ENCODE assay signal across 9 cellular contexts in the genomic region with DNA sequence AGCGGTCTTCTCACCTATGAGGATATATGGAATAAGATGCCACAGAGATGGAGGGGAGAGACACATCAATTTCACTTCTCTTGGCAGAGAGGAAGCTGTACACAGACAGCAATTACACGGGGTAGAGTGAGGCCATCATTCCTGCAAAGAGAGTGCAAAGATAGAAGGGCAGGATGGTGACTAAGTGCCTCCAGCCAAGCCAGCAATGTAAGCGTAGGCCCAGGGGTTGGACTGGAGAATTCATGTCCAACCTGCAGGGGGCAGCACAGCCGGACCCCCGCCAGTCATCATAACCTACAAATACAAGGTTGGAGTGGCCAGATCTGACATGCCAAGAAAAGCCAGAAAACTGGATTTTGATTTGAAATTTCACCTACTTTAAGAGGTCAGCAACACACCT. TPM values are rescaled to one million over a fixed set of nuclear protein-coding genes. Genes with fewer than 3 reads are reported as not detected.
DNase-seq lines count a peak whose midpoint lies in the region; TF ChIP-seq lines count a peak whose summit lies in the region.
"Had no signal": no experiment of that assay in that cellular context is flagged by ENCODE, and none has a peak within 500 bp of the region (broad histone marks: within the 10 kb centered on the region; RNA-seq: fewer than 3 reads in every experiment).

No MANE protein-coding gene starts in this region.

- H3K9me2 ChIP-seq in PC-9 (ENCODE audit: insufficient read depth) = no peaks in the 10 kb centered on the region

- no peak overlapping the region for H3K4me2 ChIP-seq in PC-9

- H3K4me1 ChIP-seq in PC-9 (replicated peaks; ENCODE audit: insufficient read depth) (no peaks in the 10 kb centered on the region), stomach (no peaks in the 10 kb centered on the region)

- peaks cover 6% of the 10 kb centered on the region; the same call in 1 of the 2 replicates for H3K27me3 ChIP-seq in PC-9 (ENCODE audit: insufficient read depth, low read depth)
- peaks cover 0 to 4% (median 0%) of the 10 kb centered on the region in 3 donors for H3K27me3 ChIP-seq in stomach

- H3K27me3 Mint-ChIP-seq in glutamatergic neuron (ENCODE audit: unreplicated experiment) = no peaks in the 10 kb centered on the region

- peak; percentile 72 for TF ChIP-seq CTCF in GM12864 (IDR thresholded peaks at IDR 0.05; ENCODE audit: low read depth, low read length, missing control alignments)
- peak; percentile 26; the same call in 1 of the 2 replicates for TF ChIP-seq CTCF in PC-9 (conservative IDR thresholded peaks at IDR 0.05)
- peak; percentile 74 for TF ChIP-seq CTCF in glutamatergic neuron (IDR thresholded peaks at IDR 0.05; ENCODE audit: partially characterized antibody, unreplicated experiment)
- TF ChIP-seq CTCF in stomach (IDR thresholded peaks at IDR 0.05) = peak in 1 of 7 experiments; percentile 27

- no peaks in the 10 kb centered on the region for H3K79me2 ChIP-seq in PC-9 (ENCODE audit: low read depth)

- H3K36me3 ChIP-seq in PC-9 (ENCODE audit: low read depth) (no peaks in the 10 kb centered on the region), stomach (no peaks in the 10 kb centered on the region)

- H4K20me1 ChIP-seq in PC-9 (ENCODE audit: insufficient read depth) = no peaks in the 10 kb centered on the region

- DNase-seq in A172 (ENCODE audit: low spot score) = peak; percentile 34
- no peak for DNase-seq in GM12864 (ENCODE audit: low read depth)
- no peak for DNase-seq in PC-9
- DNase-seq in glutamatergic neuron = peak; percentile 60
- DNase-seq in hepatic stellate cell (ENCODE audit: low spot score) = no peak
- DNase-seq in NCI-H2227 treated with DMSO at 0.1 percent for 48 hours (lab: John Stamatoyannopoulos, UW) = no peak
- DNase-seq in stomach = no peak
- no peak for DNase-seq in SW480 (ENCODE audit: low spot score)
- DNase-seq: hippocampal formation had no signal

- TF ChIP-seq POLR2A in stomach (IDR thresholded peaks at IDR 0.05) = no peak

- H3K9me3 Mint-ChIP-seq in glutamatergic neuron (ENCODE audit: unreplicated experiment) = no peaks in the 10 kb centered on the region

- no peaks in the 10 kb centered on the region for H3F3A ChIP-seq in PC-9 (ENCODE audit: insufficient read depth, low read depth)

- intact Hi-C loops in PC-9 (cut with micrococcal nuclease; ENCODE audit: unreplicated experiment) = no loop called here
- intact Hi-C loops in stomach (cut with DNase I; ENCODE audit: low total_unique reads) = no loop called here

- H3K36me3 Mint-ChIP-seq in glutamatergic neuron (ENCODE audit: unreplicated experiment) = no peaks in the 10 kb centered on the region

- no peak overlapping the region for H2AFZ ChIP-seq in PC-9

- BruUV-seq in PC-9 (replicated peaks; lab: Mats Ljungman, UMichigan) = no TSS peak

- POLR2A ChIA-PET in PC-9 (lab: Charles Lee; ENCODE audit: unreplicated experiment) = no interaction called here

- no peaks in the 10 kb centered on the region for H3K9me3 ChIP-seq in PC-9 (ENCODE audit: insufficient read depth, low read depth)
- H3K9me3 ChIP-seq in stomach = no peaks in the 10 kb centered on the region

- H3K4me1 Mint-ChIP-seq in glutamatergic neuron (ENCODE audit: low read depth, unreplicated experiment) = no peaks in the 10 kb centered on the region

- 44 to 54% (median 54%) methylated on average over 5 of the region's 5 CpGs for WGBS in stomach, 5 donors

- H3K4me3 Mint-ChIP-seq in glutamatergic neuron (ENCODE audit: unreplicated experiment) = no peak overlapping the region

- no peak for TF ChIP-seq EP300 in stomach (IDR thresholded peaks at IDR 0.05)

- H3K4me3 ChIP-seq in GM12864 (ENCODE audit: low read depth, low read length) = no peak overlapping the region
- no peak overlapping the region for H3K4me3 ChIP-seq in PC-9
- H3K4me3 ChIP-seq in stomach = no peak overlapping the region

- CTCF ChIA-PET in PC-9 (lab: Charles Lee) = no interaction called here

- H3K27ac ChIP-seq in PC-9 (no peak overlapping the region), stomach (no peak overlapping the region)

- H3K27ac Mint-ChIP-seq in glutamatergic neuron (ENCODE audit: unreplicated experiment) = no peak overlapping the region

RNA-seq across cellular contexts. Expression of gene NRN1, which starts 56.3 kb away (rescaled TPM):
- 6.5 and 8.7 TPM in 2 replicates for total RNA-seq in A172 (2014; rRNA removed; shearing (Covaris generic))
- total RNA-seq in PC-9 (2021) (not detected in 2 replicates), glutamatergic neuron (ENCODE audit: unreplicated experiment) (48.5 TPM), stomach (1 to 10 TPM in 2 of 5 donors, under 1 TPM in 1, not detected in 2; 0.45 to 4.5 (median 4.2) TPM)
- polyA plus RNA-seq in stomach = 1 to 10 TPM; 3.0 to 9.8 (median 7.0) TPM

Comparison
In these comparisons a context has a peak if more than half of its experiments do, and no peak if none do; other contexts are left out.
1. DNase-seq: peak in A172 (single experiment) and glutamatergic neuron (single experiment); none in GM12864 (single experiment), PC-9 (0 of 2), hepatic stellate cell (single experiment), NCI-H2227 treated with DMSO at 0.1 percent for 48 hours (single experiment), stomach (single experiment) and SW480 (single experiment).